ENCODE assay signal across 8 cellular contexts in genomic region chr16:9092282-9092962, GRCh38. TPM values are rescaled to one million over a fixed set of nuclear protein-coding genes. Genes with fewer than 3 reads are reported as not detected.
A peak's percentile ranks its signal among the peaks of the same experiment; 100 is the strongest.
DNase-seq lines count a peak whose midpoint lies in the region; ATAC-seq, FAIRE-seq and TF ChIP-seq lines count a peak whose summit lies in the region.

No MANE protein-coding gene starts in this region.

- H3K4me3 ChIP-seq in AG09309 (ENCODE audit: control insufficient read depth, low read depth, low read length) (peak overlapping the region; percentile 79), bronchial epithelial cell (ENCODE audit: low read depth, low read length) (peak overlapping the region; percentile 81)

- peaks cover 7% of the 10 kb centered on the region for H3K36me3 ChIP-seq in bronchial epithelial cell (ENCODE audit: control insufficient read depth, insufficient read depth, low read length)

- no peaks in the 10 kb centered on the region for H3K27me3 ChIP-seq in bronchial epithelial cell (ENCODE audit: control insufficient read depth, insufficient read depth, low read length)

- peak; percentile 5 for ATAC-seq in GM18873 (IDR thresholded peaks at IDR 0.05; ENCODE audit: low FRiP score, unreplicated experiment)
- peak; percentile 5 for ATAC-seq in HG03460 (IDR thresholded peaks at IDR 0.05; ENCODE audit: unreplicated experiment)
- ATAC-seq in left lobe of liver, result peak; percentile 15

- no peak for DNase-seq in AG09309 (ENCODE audit: low read depth)
- peak; percentile 42 for DNase-seq in UCSD-AML1 (lab: John Stamatoyannopoulos, UW; ENCODE audit: unreplicated experiment)
- DNase-seq in bronchial epithelial cell (ENCODE audit: low read depth), result no peak
- DNase-seq in left lobe of liver (ENCODE audit: low spot score), result peak; percentile 60
- peak; percentile 48 for DNase-seq in stimulated activated CD4-positive, alpha-beta T cell treated with anti-CD3 and anti-CD28 coated beads, Interleukin-4, amount 100 ng/mL, for 24 hours
- DNase-seq in LoVo (ENCODE audit: low spot score), result no peak

- FAIRE-seq in bronchial epithelial cell (lab: Jason Lieb, UNC), result no peak

- TF ChIP-seq CTCF in AG09309 (IDR thresholded peaks at IDR 0.05; ENCODE audit: control insufficient read depth, insufficient read depth, low read depth, low read length, missing control alignments) (peak; percentile 6), bronchial epithelial cell (IDR thresholded peaks at IDR 0.05; ENCODE audit: insufficient read depth, low read length, severe bottlenecking) (no peak)

RNA-seq across cellular contexts. Expression of gene HAPSTR1, which starts 1.0 kb away (rescaled TPM):
- 66.1 and 91.0 TPM in 2 replicates for total RNA-seq in bronchial epithelial cell
- total RNA-seq in left lobe of liver, result 30.3 TPM

Comparison
In these comparisons a context has a peak if more than half of its experiments do, and no peak if none do; other contexts are left out.
1. DNase-seq: peak in UCSD-AML1 (single experiment), left lobe of liver (single experiment) and stimulated activated CD4-positive, alpha-beta T cell treated with anti-CD3 and anti-CD28 coated beads, Interleukin-4, amount 100 ng/mL, for 24 hours (single experiment); none in AG09309 (single experiment), bronchial epithelial cell (single experiment) and LoVo (single experiment).
2. Peak in every context shown above with its lines, with median percentiles within 50 percentile points of each other: ATAC-seq.